Comparison of ENCODE assay signal across 27 cellular contexts in genomic region chr9:125430161-125430485, GRCh38.
"Had no signal": no experiment of that assay in that cellular context is flagged by ENCODE, and none has a peak within 500 bp of the region (broad histone marks: within the 10 kb centered on the region; RNA-seq: fewer than 3 reads in every experiment).

No MANE protein-coding gene starts in this region.

- H3K27ac ChIP-seq: SJCRH30 had no signal

- H3K4me3 ChIP-seq: MG63, SJCRH30 had no signal

- H3K4me1 ChIP-seq: SJCRH30 had no signal

- H3K36me3 ChIP-seq: MG63, SJCRH30 had no signal

- ATAC-seq: activated T-helper 17 cell treated with anti-CD3 and anti-CD28 coated beads, Interleukin-2, amount 50 U/mL, for 72 hours; Right ventricle myocardium inferior; T-helper 17 cell had no signal

- DNase-seq: activated B cell treated with CpG ODN at 0.5 μM for 24 hours; activated CD4-positive, alpha-beta memory T cell treated with anti-CD3 and anti-CD28 coated beads for 36 hours; activated CD4-positive, alpha-beta T cell treated with anti-CD3 and anti-CD28 coated beads for 1 hour; activated CD4-positive, alpha-beta T cell treated with anti-CD3 and anti-CD28 coated beads, Interleukin-2, amount 10 ng/mL, durations not matched to agents 7 days and 5 days; activated CD8-positive, alpha-beta memory T cell treated with anti-CD3 and anti-CD28 coated beads for 24 hours; activated gamma-delta T cell; activated naive CD4-positive, alpha-beta T cell treated with anti-CD3 and anti-CD28 coated beads for 36 hours; activated naive CD8-positive, alpha-beta T cell treated with anti-CD3 and anti-CD28 coated beads for 36 hours; activated T-cell treated with anti-CD3 and anti-CD28 coated beads, Interleukin-2, amount 50 U/mL, for 48 hours; IMR-90; MG63; MV-4-11; NCI-H1092 treated with DMSO at 0.1 percent for 48 hours; NCI-H1417 treated with DMSO at 0.1 percent for 48 hours; NCI-H1694; NCI-H2029; NCI-H2107; NCI-H345; NCI-H510A; NCI-H526 treated with DMSO at 0.1 percent for 48 hours; NCI-H82; RPMI8226; SJCRH30; T-helper 17 cell; T-helper 9 cell had no signal

- H3K27me3 ChIP-seq: MG63, SJCRH30 had no signal

- H3K9me3 ChIP-seq: MG63, SJCRH30 had no signal
